16 cellular contexts compared by ENCODE assay signal in the genomic region with DNA sequence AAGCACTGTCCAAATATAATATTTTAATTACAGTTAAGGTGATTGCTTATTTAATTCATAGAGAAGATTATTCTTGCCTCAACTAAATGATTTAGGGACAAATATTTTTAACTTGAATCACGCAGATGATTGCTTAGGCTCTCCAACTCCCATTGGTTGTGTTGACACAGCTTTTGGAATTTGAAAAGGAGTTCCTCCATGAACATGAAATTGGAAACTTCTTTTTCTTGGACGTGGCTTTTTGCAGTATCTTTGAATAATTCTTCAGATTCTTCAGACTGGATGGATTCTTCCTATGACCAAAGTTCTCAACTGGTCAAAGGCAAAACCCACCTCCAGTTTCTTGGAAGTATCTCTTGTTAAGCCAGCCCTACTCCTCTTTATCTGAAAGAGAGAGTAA.
A peak's percentile ranks its signal among the peaks of the same experiment; 100 is the strongest.
DNase-seq lines count a peak whose midpoint lies in the region; ATAC-seq and TF ChIP-seq lines count a peak whose summit lies in the region.
"Had no signal": no experiment of that assay in that cellular context is flagged by ENCODE, and none has a peak within 500 bp of the region (broad histone marks: within the 10 kb centered on the region; RNA-seq: fewer than 3 reads in every experiment).

No MANE protein-coding gene starts in this region.

- no peaks in the 10 kb centered on the region for H3K27me3 Mint-ChIP-seq in activated T-cell treated with anti-CD3 and anti-CD28 coated beads, Interleukin-2, amount 50 U/mL, for 4 hours (ENCODE audit: low read depth)
- H3K27me3 Mint-ChIP-seq: CD8-positive, alpha-beta memory T cell had no signal

- H3K27ac ChIP-seq in colonic mucosa: peak overlapping the region; percentile 19
- no peak overlapping the region for H3K27ac ChIP-seq in left ventricle myocardium inferior (replicated peaks)
- H3K27ac ChIP-seq: BLaER1 treated with 17β-estradiol and CSF1 and Interleukin-3, amounts not matched to agents 10 nM and 100 nM had no signal

- DNase-seq in GM03348 (ENCODE audit: low spot score) (peak; percentile 23), colonic mucosa (no peak), fibroblast of the aortic adventitia (ENCODE audit: low read depth) (peak; percentile 66), left ventricle myocardium inferior (no peak), T1000 (lab: John Stamatoyannopoulos, UW) (no peak)
- DNase-seq in activated T-cell treated with anti-CD3 and anti-CD28 coated beads, Interleukin-2, amount 50 U/mL, for 4 hours: no peak
- DNase-seq: CD8-positive, alpha-beta memory T cell; COR-L47; DMS 273 treated with DMSO at 0.1 percent for 48 hours; DMS53; DND-41; H9; KG1 had no signal

- H3K9ac ChIP-seq in colonic mucosa (ENCODE audit: low read depth in 2 of 2, low read length in 2 of 2): no peak overlapping the region
- H3K9ac ChIP-seq: BLaER1 treated with 17β-estradiol and CSF1 and Interleukin-3, amounts not matched to agents 10 nM and 100 nM had no signal

- intact Hi-C loops in colonic mucosa (cut with DNase I) (no loop called here), left ventricle myocardium inferior (cut with micrococcal nuclease) (no loop called here)

- ATAC-seq in activated T-cell treated with anti-CD3 and anti-CD28 coated beads, Interleukin-2, amount 50 U/mL, for 4 hours: no peak
- no peak for ATAC-seq in GM19395 (IDR thresholded peaks at IDR 0.05; ENCODE audit: unreplicated experiment)

- H3K36me3 Mint-ChIP-seq in activated T-cell treated with anti-CD3 and anti-CD28 coated beads, Interleukin-2, amount 50 U/mL, for 4 hours (ENCODE audit: insufficient read depth): no peaks in the 10 kb centered on the region
- H3K36me3 Mint-ChIP-seq: CD8-positive, alpha-beta memory T cell had no signal

- no peaks in the 10 kb centered on the region for H3K9me3 ChIP-seq in colonic mucosa
- peaks cover 14% of the 10 kb centered on the region for H3K9me3 ChIP-seq in left ventricle myocardium inferior (replicated peaks)

- no peaks in the 10 kb centered on the region for H3K27me3 ChIP-seq in colonic mucosa
- H3K27me3 ChIP-seq in left ventricle myocardium inferior (ENCODE audit: low read depth): no peaks in the 10 kb centered on the region
- H3K27me3 ChIP-seq: BLaER1 treated with 17β-estradiol and CSF1 and Interleukin-3, amounts not matched to agents 10 nM and 100 nM had no signal

- TF ChIP-seq CTCF in colonic mucosa (IDR thresholded peaks at IDR 0.05) (no peak), fibroblast of the aortic adventitia (IDR thresholded peaks at IDR 0.05; ENCODE audit: insufficient read depth, low read length) (no peak), left ventricle myocardium inferior (IDR thresholded peaks at IDR 0.05; ENCODE audit: borderline replicate concordance) (no peak)

- H3K4me3 ChIP-seq in colonic mucosa: no peak overlapping the region
- H3K4me3 ChIP-seq in fibroblast of the aortic adventitia (ENCODE audit: low read depth, low read length): no peak overlapping the region
- H3K4me3 ChIP-seq in left ventricle myocardium inferior: no peak overlapping the region
- H3K4me3 ChIP-seq: BLaER1 treated with 17β-estradiol and CSF1 and Interleukin-3, amounts not matched to agents 10 nM and 100 nM had no signal

- H3K4me3 Mint-ChIP-seq in activated T-cell treated with anti-CD3 and anti-CD28 coated beads, Interleukin-2, amount 50 U/mL, for 4 hours: no peak overlapping the region
- H3K4me3 Mint-ChIP-seq: B cell; CD8-positive, alpha-beta memory T cell; H9 had no signal

- peaks cover 10% of the 10 kb centered on the region for H3K9me3 Mint-ChIP-seq in activated T-cell treated with anti-CD3 and anti-CD28 coated beads, Interleukin-2, amount 50 U/mL, for 4 hours

- H3K4me1 ChIP-seq in colonic mucosa: no peaks in the 10 kb centered on the region
- no peaks in the 10 kb centered on the region for H3K4me1 ChIP-seq in left ventricle myocardium inferior
- H3K4me1 ChIP-seq: BLaER1 treated with 17β-estradiol and CSF1 and Interleukin-3, amounts not matched to agents 10 nM and 100 nM had no signal

- no peaks in the 10 kb centered on the region for H3K4me1 Mint-ChIP-seq in activated T-cell treated with anti-CD3 and anti-CD28 coated beads, Interleukin-2, amount 50 U/mL, for 4 hours (ENCODE audit: low read depth)
- H3K4me1 Mint-ChIP-seq: B cell; CD8-positive, alpha-beta memory T cell had no signal

- H3K36me3 ChIP-seq in colonic mucosa (no peaks in the 10 kb centered on the region), left ventricle myocardium inferior (no peaks in the 10 kb centered on the region)
- H3K36me3 ChIP-seq: BLaER1 treated with 17β-estradiol and CSF1 and Interleukin-3, amounts not matched to agents 10 nM and 100 nM had no signal

Comparison
In these comparisons a context has a peak if more than half of its experiments do, and no peak if none do; other contexts are left out.
1. DNase-seq: peak in GM03348 (single experiment) and fibroblast of the aortic adventitia (single experiment); none in colonic mucosa (single experiment), left ventricle myocardium inferior (single experiment), T1000 (single experiment) and activated T-cell treated with anti-CD3 and anti-CD28 coated beads, Interleukin-2, amount 50 U/mL, for 4 hours (single experiment).